ENCODE assay signal across 8 cellular contexts in the genomic region with DNA sequence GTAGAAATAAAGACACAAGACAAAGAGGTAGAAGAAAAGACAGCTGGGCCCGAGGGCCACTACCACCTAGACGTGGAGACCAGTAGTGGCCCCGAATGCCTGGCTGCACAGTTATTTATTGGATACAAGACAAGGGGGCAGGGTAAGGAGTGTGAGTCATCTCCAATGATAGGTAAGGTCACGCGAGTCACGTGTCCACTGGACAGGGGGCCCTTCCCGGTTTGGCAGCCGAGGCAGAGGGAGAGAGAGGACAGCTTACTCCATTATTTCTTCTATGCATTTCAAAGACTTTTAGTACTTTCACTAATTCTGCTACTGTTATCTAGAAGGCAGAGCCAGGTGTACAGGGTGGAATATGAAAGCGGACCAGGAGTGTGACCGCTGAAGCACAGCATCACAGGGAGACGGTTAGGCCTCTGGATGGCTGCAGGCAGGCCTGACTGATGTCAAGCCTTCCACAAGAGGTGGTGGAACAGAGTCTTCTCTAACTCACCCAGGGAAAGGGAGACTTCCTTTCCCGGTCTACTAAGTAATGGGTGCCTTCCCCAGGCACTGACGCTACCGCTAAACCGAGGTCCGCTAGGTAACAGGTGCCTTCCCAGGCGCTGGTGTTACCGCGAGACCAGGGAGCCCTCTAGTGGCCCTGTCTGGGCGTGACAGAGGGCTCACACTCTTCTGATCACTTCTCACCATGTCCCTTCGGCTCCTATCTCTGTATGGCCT. TPM values are rescaled to one million over a fixed set of nuclear protein-coding genes. Genes with fewer than 3 reads are reported as not detected.
A peak's percentile ranks its signal among the peaks of the same experiment; 100 is the strongest.
DNase-seq lines count a peak whose midpoint lies in the region; ATAC-seq, FAIRE-seq and TF ChIP-seq lines count a peak whose summit lies in the region.

No MANE protein-coding gene starts in this region.

- H2BK5ac ChIP-seq in H1 (ENCODE audit: low read depth, low read length): no peak overlapping the region

- no peak for TF ChIP-seq POLR2A in H1 (IDR thresholded peaks at IDR 0.05; ENCODE audit: control extremely low read depth in 1 of 2, low read depth in 2 of 2, low read length in 2 of 2)

- no peaks in the 10 kb centered on the region for H4K20me1 ChIP-seq in H1 (replicated peaks in 1 of 2; ENCODE audit: control insufficient read depth in 1 of 2, insufficient read depth in 2 of 2, low read length in 2 of 2)

- no peaks in the 10 kb centered on the region for H3K79me2 ChIP-seq in H1 (ENCODE audit: control insufficient read depth in 1 of 2, insufficient read depth in 2 of 2, low read length in 2 of 2)

- no peaks in the 10 kb centered on the region for H3K4me1 ChIP-seq in H1 (replicated peaks in 1 of 4; ENCODE audit: control insufficient read depth in 3 of 4, insufficient read depth in 4 of 4, low read length in 3 of 4)

- H3K79me1 ChIP-seq in H1 (ENCODE audit: low read depth, low read length): no peaks in the 10 kb centered on the region

- peak overlapping the region in 1 of 8 donors; percentile 50 for H3K4me3 Mint-ChIP-seq in naive B cell
- H3K4me3 Mint-ChIP-seq in stimulated activated memory B cell treated with anti-CD40 and anti-IgM and Interleukin-4, amounts not matched to agents 10 μg/mL and 1 μg/mL and 100 μg/mL, for 72 hours: no peak overlapping the region

- no peak overlapping the region for H4K5ac ChIP-seq in H1 (ENCODE audit: insufficient read length, low read depth, low read length)

- POLR2A ChIA-PET in H1 (lab: Charles Lee; ENCODE audit: partially characterized antibody): no interaction called here

- peak; percentile 75 to 82 (median 78) for TF ChIP-seq CTCF in H1 (IDR thresholded peaks at IDR 0.05; ENCODE audit: control extremely low read depth in 1 of 3, insufficient read depth in 1 of 3, low read depth in 1 of 3, low read length in 3 of 3)

- H3K27ac ChIP-seq in H1 (ENCODE audit: low read depth, low read length): no peak overlapping the region

- H2BK20ac ChIP-seq in H1 (ENCODE audit: low read length): no peak overlapping the region

- H3K27me3 Mint-ChIP-seq in naive B cell: peaks cover 6 to 35% (median 25%) of the 10 kb centered on the region in 3 donors
- H3K27me3 Mint-ChIP-seq in stimulated activated memory B cell treated with anti-CD40 and anti-IgM and Interleukin-4, amounts not matched to agents 10 μg/mL and 1 μg/mL and 100 μg/mL, for 72 hours: peaks cover 20% of the 10 kb centered on the region

- 72% methylated on average over 21 of the region's 21 CpGs; no CpG with 5 or more reads in 1 of the 2 experiments for WGBS in H1 (ENCODE audit: extremely low coverage in 1 of 2, insufficient coverage in 1 of 2, insufficient read length in 1 of 2, insufficient replicate concordance in 2 of 2, low coverage in 1 of 2, low lambda C conversion rate in 2 of 2, missing lambda C conversion rate in 1 of 2), 2 experiments

- H3K9me3 ChIP-seq in H1 (ENCODE audit: insufficient read depth in 2 of 2, low read depth in 1 of 2, low read length in 1 of 2): peaks cover 0 to 7% of the 10 kb centered on the region in 2 experiments; a peak in 2 of 4 replicates

- no peak for TF ChIP-seq EP300 in H1 (IDR thresholded peaks at IDR 0.05; ENCODE audit: borderline replicate concordance in 1 of 2, low read depth in 2 of 2, low read length in 2 of 2)

- no peak overlapping the region for H2BK15ac ChIP-seq in H1 (ENCODE audit: low read length)

- no peaks in the 10 kb centered on the region for H3K27me3 ChIP-seq in H1 (replicated peaks in 1 of 4; ENCODE audit: control insufficient read depth in 3 of 4, extremely low read depth in 1 of 4, insufficient read depth in 3 of 4, low read length in 3 of 4)

- no peak overlapping the region for H3K4me3 ChIP-seq in H1 (ENCODE audit: extremely low read depth in 1 of 4, insufficient read depth in 2 of 4, low read depth in 3 of 4, low read length in 4 of 4)

- H2AFZ ChIP-seq in H1 (ENCODE audit: low read length): no peak overlapping the region

- FAIRE-seq in H1 (lab: Jason Lieb, UNC): no peak

- H2AK5ac ChIP-seq in H1 (ENCODE audit: low read depth, low read length): no peak overlapping the region

- no peaks in the 10 kb centered on the region for H3K36me3 Mint-ChIP-seq in naive B cell
- peaks cover 3% of the 10 kb centered on the region for H3K36me3 Mint-ChIP-seq in stimulated activated memory B cell treated with anti-CD40 and anti-IgM and Interleukin-4, amounts not matched to agents 10 μg/mL and 1 μg/mL and 100 μg/mL, for 72 hours

- H2BK120ac ChIP-seq in H1 (replicated peaks; ENCODE audit: low read depth, low read length): no peak overlapping the region

- TF ChIP-seq RAD21 in H1 (IDR thresholded peaks at IDR 0.05 in 1 of 2, conservative IDR thresholded peaks at IDR 0.05 in 1 of 2; ENCODE audit: low read depth in 2 of 2, low read length in 2 of 2): peak; percentile 83 to 88

- peak overlapping the region in 2 of 6 donors; percentile 20 to 59 for H3K27ac Mint-ChIP-seq in naive B cell
- no peak overlapping the region for H3K27ac Mint-ChIP-seq in stimulated activated memory B cell treated with anti-CD40 and anti-IgM and Interleukin-4, amounts not matched to agents 10 μg/mL and 1 μg/mL and 100 μg/mL, for 72 hours

- H3K18ac ChIP-seq in H1 (ENCODE audit: extremely low read depth, low read length): no peak overlapping the region

- no peak overlapping the region for H3K4ac ChIP-seq in H1 (replicated peaks; ENCODE audit: insufficient read length, low read depth, low read length)

- H3K9me3 Mint-ChIP-seq in naive B cell: peaks cover 0 to 4% (median 0%) of the 10 kb centered on the region in 7 donors
- H3K9me3 Mint-ChIP-seq in stimulated activated memory B cell treated with anti-CD40 and anti-IgM and Interleukin-4, amounts not matched to agents 10 μg/mL and 1 μg/mL and 100 μg/mL, for 72 hours: peaks cover 2% of the 10 kb centered on the region

- H3K56ac ChIP-seq in H1 (replicated peaks; ENCODE audit: insufficient read length, low read depth, low read length): no peak overlapping the region

- no peak overlapping the region for H4K8ac ChIP-seq in H1 (ENCODE audit: extremely low read depth, insufficient read depth, low read length)

- no peak overlapping the region for H3K4me2 ChIP-seq in H1 (ENCODE audit: insufficient read depth in 1 of 2, low read depth in 2 of 2, low read length in 2 of 2)

- H3K9ac ChIP-seq in H1 (replicated peaks in 1 of 4; ENCODE audit: extremely low read depth in 1 of 4, low read depth in 3 of 4, low read length in 3 of 4): no peak overlapping the region

- H3K23ac ChIP-seq in H1 (ENCODE audit: insufficient read length): no peak overlapping the region

- peak; percentile 34 to 35 for DNase-seq in NCI-H187 (lab: John Stamatoyannopoulos, UW)
- DNase-seq in NCI-H187 treated with DMSO at 0.1 percent for 48 hours (lab: John Stamatoyannopoulos, UW): no peak
- DNase-seq in NCI-H510A treated with DMSO at 0.1 percent for 48 hours (lab: John Stamatoyannopoulos, UW): peak; percentile 14
- peak; percentile 86 for DNase-seq in activated CD8-positive, alpha-beta memory T cell treated with anti-CD3 and anti-CD28 coated beads for 24 hours
- DNase-seq in H1 (ENCODE audit: low read depth in 1 of 2, low spot score in 2 of 2): peak; percentile 31 to 79
- peak; percentile 53 for DNase-seq in naive B cell

- no peak overlapping the region for H4K91ac ChIP-seq in H1 (replicated peaks; ENCODE audit: insufficient read length, low read length)

- H3K36me3 ChIP-seq in H1 (ENCODE audit: control insufficient read depth in 2 of 4, insufficient read depth in 4 of 4, low read length in 3 of 4): no peaks in the 10 kb centered on the region

- no peaks in the 10 kb centered on the region for H3K23me2 ChIP-seq in H1 (ENCODE audit: low read depth, low read length)

- H3K14ac ChIP-seq in H1 (ENCODE audit: insufficient read length): no peak overlapping the region

- H2BK12ac ChIP-seq in H1 (ENCODE audit: low read depth, low read length): no peak overlapping the region

- ATAC-seq in HG02943 (IDR thresholded peaks at IDR 0.05; ENCODE audit: low read depth, unreplicated experiment): peak; percentile 85
- ATAC-seq in naive B cell (ENCODE audit: low read depth in 2 of 2): peak; percentile 76 to 89
- ATAC-seq in stimulated activated memory B cell treated with anti-CD40 and anti-IgM and Interleukin-4, amounts not matched to agents 10 μg/mL and 1 μg/mL and 100 μg/mL, for 72 hours: peak; percentile 77

- H3K4me1 Mint-ChIP-seq in naive B cell: peaks cover 7% of the 10 kb centered on the region in 3 donors
- H3K4me1 Mint-ChIP-seq in stimulated activated memory B cell treated with anti-CD40 and anti-IgM and Interleukin-4, amounts not matched to agents 10 μg/mL and 1 μg/mL and 100 μg/mL, for 72 hours: no peaks in the 10 kb centered on the region

- CTCF ChIA-PET in H1 (lab: Charles Lee; ENCODE audit: partially characterized antibody): interaction anchor here (0.6 to 2.1 kb wide), 10 partner anchors 10 to 134 kb away, joined by 3 to 12 read pairs (median 3); no protein-coding TSS in a partner anchor

RNA-seq across cellular contexts. Expression of a gene that starts 44.9 kb away (rescaled TPM):
- total RNA-seq in H1 (2021; fragmentation: NEBNext Ultra II Directional; extraction: Animal tissue kit (Norgen Biotek cat#: 25700)): 6.8 and 8.6 TPM in 2 replicates
- polyA plus RNA-seq in H1 (2011; rRNA removed) (3.0 and 4.2 TPM in 2 replicates), naive B cell (ENCODE audit: low read depth in 6 of 6) (10 to 100 TPM in 1 of 6 donors, 1 to 10 TPM in 5; 3.3 to 10.6 (median 4.8) TPM)
- 4.5 TPM for polyA plus RNA-seq in H1 (2011; cell fraction: cytosol; rRNA removed)
- polyA plus RNA-seq in H1 (2011; cell fraction: nucleus; rRNA removed): 5.7 TPM
- polyA plus RNA-seq in H1 (2012, experiment 1 of 2): 3.7 to 5.5 TPM (median 4.1 TPM) in 4 replicates
- 1.3 TPM for polyA plus RNA-seq in H1 (2012, experiment 2 of 2)
- polyA plus RNA-seq in H1 (2013, experiment 1 of 2): 3.2 TPM
- 3.0 TPM for polyA plus RNA-seq in H1 (2013, experiment 2 of 2)
- polyA minus RNA-seq in H1 (2011; rRNA and poly(A)+ RNA removed): 8.1 and 9.1 TPM in 2 replicates
- polyA minus RNA-seq in H1 (2011; cell fraction: cytosol; rRNA and poly(A)+ RNA removed): 2.7 TPM
- polyA minus RNA-seq in H1 (2011; cell fraction: nucleus; rRNA and poly(A)+ RNA removed): 8.5 TPM

RNA-seq across cellular contexts. Expression of a gene that starts 45.0 kb away (rescaled TPM):
- 46.2 and 46.9 TPM in 2 replicates for total RNA-seq in H1 (2021; fragmentation: NEBNext Ultra II Directional; extraction: Animal tissue kit (Norgen Biotek cat#: 25700))
- polyA plus RNA-seq in H1 (2011; rRNA removed) (4.4 and 6.5 TPM in 2 replicates), naive B cell (ENCODE audit: low read depth in 6 of 6) (10 to 100 TPM; 12.5 to 18.3 (median 14.6) TPM)
- 17.4 TPM for polyA plus RNA-seq in H1 (2011; cell fraction: cytosol; rRNA removed)
- polyA plus RNA-seq in H1 (2011; cell fraction: nucleus; rRNA removed): 2.7 TPM
- polyA plus RNA-seq in H1 (2012, experiment 1 of 2): 32.4 to 57.2 TPM (median 37.2 TPM) in 4 replicates
- polyA plus RNA-seq in H1 (2012, experiment 2 of 2): 9.6 TPM
- polyA plus RNA-seq in H1 (2013, experiment 1 of 2): 83.5 TPM
- 85.9 TPM for polyA plus RNA-seq in H1 (2013, experiment 2 of 2)
- polyA minus RNA-seq in H1 (2011; rRNA and poly(A)+ RNA removed): 2.1 and 3.6 TPM in 2 replicates
- 4.0 TPM for polyA minus RNA-seq in H1 (2011; cell fraction: cytosol; rRNA and poly(A)+ RNA removed)
- polyA minus RNA-seq in H1 (2011; cell fraction: nucleus; rRNA and poly(A)+ RNA removed): 4.6 TPM

RNA-seq across cellular contexts. Expression of a gene that starts 51.9 kb away (rescaled TPM):
- 56.6 and 61.4 TPM in 2 replicates for total RNA-seq in H1 (2021; fragmentation: NEBNext Ultra II Directional; extraction: Animal tissue kit (Norgen Biotek cat#: 25700))
- 35.7 and 60.0 TPM in 2 replicates for polyA plus RNA-seq in H1 (2011; rRNA removed)
- 34.1 TPM for polyA plus RNA-seq in H1 (2011; cell fraction: cytosol; rRNA removed)
- 44.9 TPM for polyA plus RNA-seq in H1 (2011; cell fraction: nucleus; rRNA removed)
- polyA plus RNA-seq in H1 (2012, experiment 1 of 2): 52.4 to 65.6 TPM (median 59.1 TPM) in 4 replicates
- 30.2 TPM for polyA plus RNA-seq in H1 (2012, experiment 2 of 2)
- 44.8 TPM for polyA plus RNA-seq in H1 (2013, experiment 1 of 2)
- polyA plus RNA-seq in H1 (2013, experiment 2 of 2): 56.6 TPM
- 30.0 and 42.4 TPM in 2 replicates for polyA minus RNA-seq in H1 (2011; rRNA and poly(A)+ RNA removed)
- polyA minus RNA-seq in H1 (2011; cell fraction: cytosol; rRNA and poly(A)+ RNA removed): 14.4 TPM
- polyA minus RNA-seq in H1 (2011; cell fraction: nucleus; rRNA and poly(A)+ RNA removed): 11.0 TPM
- under 1 TPM in 2 of 6 donors, not detected in 4; 0.10 to 0.14 TPM for polyA plus RNA-seq in naive B cell (ENCODE audit: low read depth in 6 of 6)

Comparison
In these comparisons a context has a peak if more than half of its experiments do, and no peak if none do; other contexts are left out.
1. RNA of a gene that starts 51.9 kb away (polyA plus RNA-seq): 30.2 to 65.6 TPM in H1; 0.10 to 0.14 TPM in naive B cell; every median in the first group is over 10 times any median in the second.
2. Peak in every context shown above with its lines, with median percentiles within 50 percentile points of each other: ATAC-seq.